ENCODE assay signal across 1 cellular context in genomic region chr3:39542588-39542988, GRCh38.
TF ChIP-seq lines count a peak whose summit lies in the region.

No MANE protein-coding gene starts in this region.

TF ChIP-seq in GM12878, 131 proteins besides CTCF, POLR2A, EP300 and RAD21:
- TF ChIP-seq REST (IDR thresholded peaks at IDR 0.05; ENCODE audit: low read depth, low read length) = no peak
- TF ChIP-seq CHD2 (IDR thresholded peaks at IDR 0.05; ENCODE audit: borderline replicate concordance, low read depth, low read length) = no peak
- TF ChIP-seq BHLHE40 (IDR thresholded peaks at IDR 0.05; ENCODE audit: borderline replicate concordance in 1 of 2, low read depth in 2 of 2, low read length in 1 of 2) = peak; percentile 59 to 64; a peak in 3 of 4 replicates
- no peak for TF ChIP-seq EZH2 (IDR thresholded peaks at IDR 0.05; ENCODE audit: borderline replicate concordance, control insufficient read depth, low read depth, low read length)
